Comparison of ENCODE assay signal across 29 cellular contexts in genomic region chr1:110062612-110063011, GRCh38. TPM values are rescaled to one million over a fixed set of nuclear protein-coding genes. Genes with fewer than 3 reads are reported as not detected.
"Had no signal": no experiment of that assay in that cellular context is flagged by ENCODE, and none has a peak within 500 bp of the region (broad histone marks: within the 10 kb centered on the region; RNA-seq: fewer than 3 reads in every experiment).

No MANE protein-coding gene starts in this region.

- H3K27ac Mint-ChIP-seq: activated B cell treated with CpG ODN at 0.5 μM for 24 hours; activated CD4-positive, alpha-beta T cell treated with anti-CD3 and anti-CD28 coated beads, Interleukin-2, amount 10 ng/mL, durations not matched to agents 24 days and 14 days; activated naive CD4-positive, alpha-beta T cell treated with anti-CD3 and anti-CD28 coated beads for 36 hours; activated naive CD8-positive, alpha-beta T cell; brain; T-helper 17 cell had no signal

- H3K4me3 Mint-ChIP-seq: activated B cell treated with CpG ODN at 0.5 μM for 24 hours; activated CD4-positive, alpha-beta T cell treated with anti-CD3 and anti-CD28 coated beads, Interleukin-2, amount 10 ng/mL, durations not matched to agents 24 days and 14 days; activated naive CD4-positive, alpha-beta T cell treated with anti-CD3 and anti-CD28 coated beads for 36 hours; activated naive CD8-positive, alpha-beta T cell; activated T-helper 17 cell treated with anti-CD3 and anti-CD28 coated beads, Interleukin-2, amount 50 U/mL, for 72 hours; brain; central memory CD8-positive, alpha-beta T cell; T-helper 17 cell had no signal

- ATAC-seq: activated T-helper 17 cell treated with anti-CD3 and anti-CD28 coated beads, Interleukin-2, amount 50 U/mL, for 72 hours; T-helper 17 cell had no signal

- DNase-seq: activated B cell treated with CpG ODN at 0.5 μM for 24 hours; activated CD4-positive, alpha-beta T cell treated with anti-CD3 and anti-CD28 coated beads for 1 hour; activated CD4-positive, alpha-beta T cell treated with anti-CD3 and anti-CD28 coated beads, Interleukin-2, amount 10 ng/mL, durations not matched to agents 24 days and 14 days; activated CD4-positive, alpha-beta T cell treated with anti-CD3 and anti-CD28 coated beads, Interleukin-2, amount 50 U/mL, for 48 hours; activated CD8-positive, alpha-beta memory T cell treated with anti-CD3 and anti-CD28 coated beads for 24 hours; activated gamma-delta T cell; activated naive CD4-positive, alpha-beta T cell treated with anti-CD3 and anti-CD28 coated beads for 36 hours; activated T-cell treated with anti-CD3 and anti-CD28 coated beads for 4 hours; activated T-cell treated with anti-CD3 and anti-CD28 coated beads, Interleukin-2, amount 50 U/mL, for 48 hours; amygdala; Kasumi-1; NCI-H1105 treated with DMSO at 0.1 percent for 48 hours; NCI-H1436 treated with DMSO at 0.1 percent for 48 hours; NCI-H1930; NCI-H2171; NCI-H2227 treated with DMSO at 0.1 percent for 48 hours; NCI-H526; NCI-H82; SIG-M5; T-helper 17 cell; T-helper 9 cell had no signal

- H3K9me3 Mint-ChIP-seq: activated B cell treated with CpG ODN at 0.5 μM for 24 hours; activated CD4-positive, alpha-beta T cell treated with anti-CD3 and anti-CD28 coated beads, Interleukin-2, amount 10 ng/mL, durations not matched to agents 24 days and 14 days; activated naive CD4-positive, alpha-beta T cell treated with anti-CD3 and anti-CD28 coated beads for 36 hours; activated T-helper 17 cell treated with anti-CD3 and anti-CD28 coated beads, Interleukin-2, amount 50 U/mL, for 72 hours; brain; central memory CD8-positive, alpha-beta T cell had no signal

- FAIRE-seq: astrocyte had no signal

- H3K4me1 Mint-ChIP-seq: activated CD4-positive, alpha-beta T cell treated with anti-CD3 and anti-CD28 coated beads, Interleukin-2, amount 10 ng/mL, durations not matched to agents 24 days and 14 days had no signal

RNA-seq across cellular contexts. Expression of gene ALX3, which starts 7.9 kb away (rescaled TPM):
- total RNA-seq: activated B cell treated with CpG ODN at 0.5 μM for 24 hours; activated CD4-positive, alpha-beta T cell treated with anti-CD3 and anti-CD28 coated beads, Interleukin-2, amount 10 ng/mL, durations not matched to agents 24 days and 14 days; activated naive CD4-positive, alpha-beta T cell treated with anti-CD3 and anti-CD28 coated beads for 36 hours; activated T-helper 17 cell treated with anti-CD3 and anti-CD28 coated beads, Interleukin-2, amount 50 U/mL, for 72 hours; astrocyte; NCI-H460; OCI-LY7; RPMI7951; T-helper 17 cell had no signal

RNA-seq across cellular contexts. Expression of gene UBL4B, which starts 49.6 kb away (rescaled TPM):
- total RNA-seq: activated B cell treated with CpG ODN at 0.5 μM for 24 hours; activated CD4-positive, alpha-beta T cell treated with anti-CD3 and anti-CD28 coated beads, Interleukin-2, amount 10 ng/mL, durations not matched to agents 24 days and 14 days; activated naive CD4-positive, alpha-beta T cell treated with anti-CD3 and anti-CD28 coated beads for 36 hours; activated T-helper 17 cell treated with anti-CD3 and anti-CD28 coated beads, Interleukin-2, amount 50 U/mL, for 72 hours; astrocyte; NCI-H460; OCI-LY7; T-helper 17 cell had no signal
